In genomic region chr15:85475317-85475701, GRCh38 we compare ENCODE assay signal across 9 cellular contexts.
A peak's percentile ranks its signal among the peaks of the same experiment; 100 is the strongest.
DNase-seq lines count a peak whose midpoint lies in the region; ATAC-seq and TF ChIP-seq lines count a peak whose summit lies in the region.
"Had no signal": no experiment of that assay in that cellular context is flagged by ENCODE, and none has a peak within 500 bp of the region (broad histone marks: within the 10 kb centered on the region; RNA-seq: fewer than 3 reads in every experiment).

No MANE protein-coding gene starts in this region.

- no peaks in the 10 kb centered on the region for H3K9me2 ChIP-seq in PC-9 (ENCODE audit: insufficient read depth)

- peak overlapping the region; percentile 28 for H3K27ac ChIP-seq in RWPE2 (ENCODE audit: poor library complexity, severe bottlenecking)
- peak overlapping the region in 5 of 8 donors; percentile 4 to 77 (median 47) for H3K27ac ChIP-seq in spleen
- H3K27ac ChIP-seq in PC-9, result no peak overlapping the region
- no peak overlapping the region for H3K27ac ChIP-seq in esophagus squamous epithelium

- TF ChIP-seq POLR2A in spleen (IDR thresholded peaks at IDR 0.05) (no peak), esophagus squamous epithelium (IDR thresholded peaks at IDR 0.05) (no peak)

- ATAC-seq in GM19351 (IDR thresholded peaks at IDR 0.05; ENCODE audit: unreplicated experiment), result peak; percentile 66
- peak; percentile 49 for ATAC-seq in HG03045 (IDR thresholded peaks at IDR 0.05; ENCODE audit: unreplicated experiment)
- ATAC-seq in RWPE2 (ENCODE audit: low read depth), result no peak
- ATAC-seq in HG03342 (IDR thresholded peaks at IDR 0.05; ENCODE audit: unreplicated experiment), result no peak

- WGBS in spleen, 5 donors, result 15 to 54% (median 28%) methylated on average over 1 of the region's 1 CpG
- 36 to 91% methylated on average over 1 of the region's 1 CpG for WGBS in esophagus squamous epithelium, 2 donors

- H3K27me3 ChIP-seq in RWPE2 (ENCODE audit: insufficient read depth, poor library complexity, severe bottlenecking) (no peaks in the 10 kb centered on the region), spleen (replicated peaks in 1 of 7) (no peaks in the 10 kb centered on the region), PC-9 (ENCODE audit: insufficient read depth, low read depth) (no peaks in the 10 kb centered on the region), esophagus squamous epithelium (no peaks in the 10 kb centered on the region)

- intact Hi-C loops in spleen (cut with DNase I; ENCODE audit: low total_unique reads), result no loop called here
- intact Hi-C loops in PC-9 (cut with micrococcal nuclease; ENCODE audit: unreplicated experiment), result no loop called here
- intact Hi-C loops in esophagus squamous epithelium (cut with DNase I), result no loop called here

- H3K9me3 ChIP-seq in RWPE2 (ENCODE audit: severe bottlenecking) (no peaks in the 10 kb centered on the region), spleen (no peaks in the 10 kb centered on the region), PC-9 (ENCODE audit: insufficient read depth, low read depth) (no peaks in the 10 kb centered on the region), esophagus squamous epithelium (no peaks in the 10 kb centered on the region)

- H2AFZ ChIP-seq in PC-9, result no peak overlapping the region

- H3K4me3 ChIP-seq in RWPE2 (ENCODE audit: severe bottlenecking) (no peak overlapping the region), spleen (peak overlapping the region in 1 of 8 donors; percentile 42), PC-9 (no peak overlapping the region), esophagus squamous epithelium (no peak overlapping the region)

- H3K4me2 ChIP-seq in PC-9, result no peak overlapping the region

- H3K79me2 ChIP-seq in PC-9 (ENCODE audit: low read depth), result peaks cover 87% of the 10 kb centered on the region

- CTCF ChIA-PET in PC-9 (lab: Charles Lee), result interaction anchor here (0.6 kb wide), 1 partner anchor 256 kb away, joined by 8 read pairs; no protein-coding TSS in a partner anchor

- H3K4me1 ChIP-seq in RWPE2 (ENCODE audit: insufficient read depth, poor library complexity, severe bottlenecking) (peaks cover 48% of the 10 kb centered on the region), spleen (peaks cover 11 to 87% (median 52%) of the 10 kb centered on the region in 6 donors), PC-9 (replicated peaks; ENCODE audit: insufficient read depth) (no peaks in the 10 kb centered on the region), esophagus squamous epithelium (peaks cover 8 to 70% (median 21%) of the 10 kb centered on the region in 3 donors)

- H3K36me3 ChIP-seq in RWPE2 (ENCODE audit: low read depth), result no peaks in the 10 kb centered on the region
- no peaks in the 10 kb centered on the region for H3K36me3 ChIP-seq in spleen
- H3K36me3 ChIP-seq in PC-9 (ENCODE audit: low read depth), result no peaks in the 10 kb centered on the region
- H3K36me3 ChIP-seq in esophagus squamous epithelium, result no peaks in the 10 kb centered on the region

- peaks cover 3% of the 10 kb centered on the region; the same call in 1 of the 2 replicates for H4K20me1 ChIP-seq in PC-9 (ENCODE audit: insufficient read depth)

- TF ChIP-seq CTCF in RWPE2 (IDR thresholded peaks at IDR 0.05; ENCODE audit: poor library complexity, severe bottlenecking) (no peak), spleen (IDR thresholded peaks at IDR 0.05 in 8 of 11, conservative IDR thresholded peaks at IDR 0.05 in 3 of 11) (no peak), PC-9 (conservative IDR thresholded peaks at IDR 0.05) (no peak), esophagus squamous epithelium (IDR thresholded peaks at IDR 0.05) (no peak)

- BruUV-seq in PC-9 (replicated peaks; lab: Mats Ljungman, UMichigan), result no TSS peak

- POLR2A ChIA-PET in PC-9 (lab: Charles Lee; ENCODE audit: unreplicated experiment), result interaction anchor here (0.5 kb wide), 1 partner anchor 582 kb away, joined by 3 read pairs; no protein-coding TSS in a partner anchor

- peaks cover 8% of the 10 kb centered on the region for H3F3A ChIP-seq in PC-9 (ENCODE audit: insufficient read depth, low read depth)

- DNase-seq in RWPE2 (ENCODE audit: low spot score) (no peak), spleen (no peak), PC-9 (no peak), esophagus squamous epithelium (lab: John Stamatoyannopoulos, UW) (no peak)
- DNase-seq: effector memory CD4-positive, alpha-beta T cell; NCI-H2029 treated with DMSO at 0.1 percent for 48 hours had no signal

Comparison
In these comparisons a context has a peak if more than half of its experiments do, and no peak if none do; other contexts are left out.
1. ATAC-seq: peak in GM19351 (single experiment) and HG03045 (single experiment); none in RWPE2 (single experiment) and HG03342 (single experiment).
2. H3K27ac ChIP-seq: peak in RWPE2 (single experiment) and spleen (5 of 8); none in PC-9 (single experiment) and esophagus squamous epithelium (0 of 4).